In the genomic region with DNA sequence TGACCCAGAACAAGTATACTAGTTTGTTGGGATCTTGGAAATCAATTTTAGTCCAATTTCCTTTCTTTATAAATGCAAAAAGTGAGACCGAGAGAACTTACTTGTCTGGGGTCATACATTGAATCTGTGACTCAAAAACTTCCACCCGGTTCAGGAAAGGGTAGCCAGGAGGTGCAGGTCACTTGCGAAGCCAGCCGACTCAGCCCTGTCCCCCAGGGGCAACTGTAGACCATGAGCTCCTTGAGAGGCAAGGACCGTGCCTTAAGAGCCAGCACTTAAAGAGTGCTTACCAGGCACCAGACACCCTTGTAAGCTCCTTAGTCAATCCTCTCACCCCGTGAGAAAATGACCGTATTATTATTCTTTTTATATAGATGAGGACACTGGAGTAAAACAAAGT, we compare ENCODE assay signal across 8 cellular contexts. TPM values are rescaled to one million over a fixed set of nuclear protein-coding genes. Genes with fewer than 3 reads are reported as not detected.
A peak's percentile ranks its signal among the peaks of the same experiment; 100 is the strongest.
DNase-seq lines count a peak whose midpoint lies in the region; ATAC-seq, FAIRE-seq and TF ChIP-seq lines count a peak whose summit lies in the region.

No MANE protein-coding gene starts in this region.

- H3K36me3 ChIP-seq in kidney (ENCODE audit: control insufficient read depth in 1 of 2, insufficient read depth in 2 of 2, low read length in 2 of 2) (no peaks in the 10 kb centered on the region), thoracic aorta (no peaks in the 10 kb centered on the region)

- peak overlapping the region; percentile 81 to 88 for H3K27ac ChIP-seq in kidney (ENCODE audit: low read depth in 2 of 2, low read length in 2 of 2)
- peak overlapping the region; percentile 92 to 93 for H3K27ac ChIP-seq in thoracic aorta

- peaks cover 13% of the 10 kb centered on the region for H3K36me3 Mint-ChIP-seq in activated T-cell treated with anti-CD3 and anti-CD28 coated beads, Interleukin-2, amount 50 U/mL, for 24 hours (ENCODE audit: low read depth)
- peaks cover 6% of the 10 kb centered on the region for H3K36me3 Mint-ChIP-seq in activated naive CD8-positive, alpha-beta T cell treated with anti-CD3 and anti-CD28 coated beads, Interleukin-2, amount 10 ng/mL, durations not matched to agents 7 days and 5 days

- peak overlapping the region; percentile 96 for H3K4me3 Mint-ChIP-seq in activated T-cell treated with anti-CD3 and anti-CD28 coated beads, Interleukin-2, amount 50 U/mL, for 24 hours
- peak overlapping the region; percentile 92 for H3K4me3 Mint-ChIP-seq in activated naive CD8-positive, alpha-beta T cell treated with anti-CD3 and anti-CD28 coated beads, Interleukin-2, amount 10 ng/mL, durations not matched to agents 7 days and 5 days

- H3K27me3 Mint-ChIP-seq in activated T-cell treated with anti-CD3 and anti-CD28 coated beads, Interleukin-2, amount 50 U/mL, for 24 hours = peaks cover 3% of the 10 kb centered on the region
- peaks cover 4% of the 10 kb centered on the region for H3K27me3 Mint-ChIP-seq in activated naive CD8-positive, alpha-beta T cell treated with anti-CD3 and anti-CD28 coated beads, Interleukin-2, amount 10 ng/mL, durations not matched to agents 7 days and 5 days

- H3K27ac Mint-ChIP-seq in activated T-cell treated with anti-CD3 and anti-CD28 coated beads, Interleukin-2, amount 50 U/mL, for 24 hours = peak overlapping the region; percentile 98
- peak overlapping the region; percentile 96 for H3K27ac Mint-ChIP-seq in activated naive CD8-positive, alpha-beta T cell treated with anti-CD3 and anti-CD28 coated beads, Interleukin-2, amount 10 ng/mL, durations not matched to agents 7 days and 5 days

- no peaks in the 10 kb centered on the region for H3K27me3 ChIP-seq in thoracic aorta (replicated peaks; ENCODE audit: insufficient read depth)

- H3K4me1 ChIP-seq in kidney (ENCODE audit: control insufficient read depth in 1 of 2, insufficient read depth in 1 of 2, low read depth in 1 of 2, low read length in 2 of 2) (peaks cover 5 to 7% of the 10 kb centered on the region in 2 donors), thoracic aorta (ENCODE audit: control insufficient read depth in 1 of 2, low read depth in 2 of 2) (peaks cover 8 to 14% of the 10 kb centered on the region in 2 donors)

- intact Hi-C loops in kidney (cut with DNase I) = no loop called here

- no peaks in the 10 kb centered on the region for H3K9me3 Mint-ChIP-seq in activated T-cell treated with anti-CD3 and anti-CD28 coated beads, Interleukin-2, amount 50 U/mL, for 24 hours
- H3K9me3 Mint-ChIP-seq in activated naive CD8-positive, alpha-beta T cell treated with anti-CD3 and anti-CD28 coated beads, Interleukin-2, amount 10 ng/mL, durations not matched to agents 7 days and 5 days = peaks cover 1% of the 10 kb centered on the region

- ATAC-seq in activated naive CD8-positive, alpha-beta T cell treated with anti-CD3 and anti-CD28 coated beads, Interleukin-2, amount 10 ng/mL, durations not matched to agents 7 days and 5 days (ENCODE audit: low read depth) = no peak
- ATAC-seq in thoracic aorta (ENCODE audit: insufficient number of reproducible peaks, low FRiP score, low read depth) = no peak

- FAIRE-seq in kidney (lab: Jason Lieb, UNC) = no peak

- TF ChIP-seq CTCF in kidney (IDR thresholded peaks at IDR 0.05; ENCODE audit: borderline replicate concordance, extremely low read depth, insufficient read depth) (no peak), thoracic aorta (IDR thresholded peaks at IDR 0.05) (no peak)

- peaks cover 35% of the 10 kb centered on the region for H3K4me1 Mint-ChIP-seq in activated T-cell treated with anti-CD3 and anti-CD28 coated beads, Interleukin-2, amount 50 U/mL, for 24 hours (ENCODE audit: low read depth)
- H3K4me1 Mint-ChIP-seq in activated naive CD8-positive, alpha-beta T cell treated with anti-CD3 and anti-CD28 coated beads, Interleukin-2, amount 10 ng/mL, durations not matched to agents 7 days and 5 days = peaks cover 29% of the 10 kb centered on the region

- POLR2A ChIA-PET in activated naive CD8-positive, alpha-beta T cell treated with anti-CD3 and anti-CD28 coated beads, Interleukin-2, amount 10 ng/mL, durations not matched to agents 7 days and 5 days (lab: Charles Lee) = interaction anchor here (0.6 to 2.1 kb wide), 11 partner anchors 14 to 476 kb away, joined by 3 to 20 read pairs (median 3); partner anchors contain the start of genes NCKAP5L, SPATS2 and TMBIM6

- peak overlapping the region; percentile 2 to 81 for H3K9ac ChIP-seq in kidney (ENCODE audit: low read length in 2 of 2)

- H3K9me3 ChIP-seq in kidney (ENCODE audit: control insufficient read depth in 1 of 2, low read length in 2 of 2) (no peaks in the 10 kb centered on the region), thoracic aorta (no peaks in the 10 kb centered on the region)

- DNase-seq in activated T-cell treated with anti-CD3 and anti-CD28 coated beads, Interleukin-2, amount 50 U/mL, for 24 hours = no peak
- no peak for DNase-seq in activated T-cell treated with anti-CD3 and anti-CD28 coated beads, Interleukin-2, amount 50 U/mL, for 48 hours
- DNase-seq in activated naive CD8-positive, alpha-beta T cell treated with anti-CD3 and anti-CD28 coated beads, Interleukin-2, amount 10 ng/mL, durations not matched to agents 7 days and 5 days = no peak
- DNase-seq in kidney = no peak
- DNase-seq in thoracic aorta (ENCODE audit: low spot score) = no peak
- no peak for DNase-seq in Kasumi-1 (lab: John Stamatoyannopoulos, UW)
- no peak for DNase-seq in stimulated activated CD4-positive, alpha-beta T cell treated with anti-CD3 and anti-CD28 coated beads, Interleukin-4, amount 100 ng/mL, for 1 hour
- DNase-seq in T1000 (lab: John Stamatoyannopoulos, UW) = no peak

- peak overlapping the region; percentile 84 to 90 for H3K4me3 ChIP-seq in kidney (ENCODE audit: low read length in 2 of 2)
- H3K4me3 ChIP-seq in thoracic aorta = peak overlapping the region; percentile 74

RNA-seq across cellular contexts. Expression of gene BCDIN3D, which starts 0.5 kb away (rescaled TPM):
- total RNA-seq in activated naive CD8-positive, alpha-beta T cell treated with anti-CD3 and anti-CD28 coated beads, Interleukin-2, amount 10 ng/mL, durations not matched to agents 7 days and 5 days = 10 to 100 TPM in 1 of 2 experiments, 1 to 10 TPM in 1; 9.3 to 11.4 TPM
- total RNA-seq in kidney (5.1 TPM), thoracic aorta (1 to 10 TPM; 1.6 to 2.7 TPM)
- 4.6 TPM for polyA plus RNA-seq in kidney (ENCODE audit: insufficient read depth, low read depth, low replicate concordance)

RNA-seq across cellular contexts. Expression of gene NCKAP5L, which starts 15.2 kb away (rescaled TPM):
- total RNA-seq in activated naive CD8-positive, alpha-beta T cell treated with anti-CD3 and anti-CD28 coated beads, Interleukin-2, amount 10 ng/mL, durations not matched to agents 7 days and 5 days = 10 to 100 TPM; 10.3 to 11.0 TPM
- total RNA-seq in kidney (20.6 TPM), thoracic aorta (10 to 100 TPM; 34.9 to 38.0 TPM)
- 7.2 TPM for polyA plus RNA-seq in kidney (ENCODE audit: insufficient read depth, low read depth, low replicate concordance)
